ENCODE assay signal across 10 cellular contexts in genomic region chr2:24454258-24454657, GRCh38. TPM values are rescaled to one million over a fixed set of nuclear protein-coding genes. Genes with fewer than 3 reads are reported as not detected.
DNase-seq lines count a peak whose midpoint lies in the region; ATAC-seq and TF ChIP-seq lines count a peak whose summit lies in the region.
"Had no signal": no experiment of that assay in that cellular context is flagged by ENCODE, and none has a peak within 500 bp of the region (broad histone marks: within the 10 kb centered on the region; RNA-seq: fewer than 3 reads in every experiment).

No MANE protein-coding gene starts in this region.

- WGBS in aorta, 2 donors: 7 to 13% methylated on average over 13 of the region's 13 CpGs

- no peaks in the 10 kb centered on the region for H3K27me3 ChIP-seq in left ventricle myocardium inferior (ENCODE audit: low read depth)
- H3K27me3 ChIP-seq in neuron (ENCODE audit: insufficient read depth, low read length): no peaks in the 10 kb centered on the region
- no peaks in the 10 kb centered on the region for H3K27me3 ChIP-seq in aorta (ENCODE audit: control insufficient read depth in 1 of 2, insufficient read depth in 2 of 2, low read length in 1 of 2)

- H3K4me3 ChIP-seq in left ventricle myocardium inferior: peak overlapping the region; percentile 54
- H3K4me3 ChIP-seq in epithelial cell of proximal tubule (ENCODE audit: low read depth, low read length): peak overlapping the region; percentile 42
- H3K4me3 ChIP-seq in neuron (ENCODE audit: low read length): no peak overlapping the region
- peak overlapping the region; percentile 49 to 81 for H3K4me3 ChIP-seq in aorta (ENCODE audit: low read length in 2 of 2)

- intact Hi-C loops in left ventricle myocardium inferior (cut with micrococcal nuclease): no loop called here
- intact Hi-C loops in cardiac septum (cut with DNase I): no loop called here
- intact Hi-C loops in aorta (cut with DNase I): no loop called here

- TF ChIP-seq CTCF in left ventricle myocardium inferior (IDR thresholded peaks at IDR 0.05; ENCODE audit: borderline replicate concordance): no peak
- no peak for TF ChIP-seq CTCF in epithelial cell of proximal tubule (conservative IDR thresholded peaks at IDR 0.05; ENCODE audit: low read depth, low read length)

- H3K27ac ChIP-seq in left ventricle myocardium inferior (replicated peaks): peak overlapping the region; percentile 59
- peak overlapping the region in 1 of 2 donors; percentile 61 for H3K27ac ChIP-seq in aorta (ENCODE audit: low read depth in 1 of 2, low read length in 2 of 2)

- no peak for DNase-seq in left ventricle myocardium inferior
- no peak for DNase-seq in cardiac septum (ENCODE audit: low spot score)
- no peak for DNase-seq in epithelial cell of proximal tubule (ENCODE audit: low read depth)
- DNase-seq in aorta: no peak
- no peak for DNase-seq in SIG-M5 treated with dmso at 0.1 percent for 504 hours (lab: John Stamatoyannopoulos, UW; ENCODE audit: unreplicated experiment)
- DNase-seq: T-helper 9 cell had no signal

- H3K4me1 ChIP-seq in left ventricle myocardium inferior (peaks cover 9% of the 10 kb centered on the region), neuron (ENCODE audit: insufficient read depth, low read length) (peaks cover 11% of the 10 kb centered on the region), aorta (ENCODE audit: control insufficient read depth in 1 of 2, insufficient read depth in 2 of 2, low read length in 2 of 2) (peaks cover 0 to 5% of the 10 kb centered on the region in 2 donors)

- peak overlapping the region; percentile 13 for H2AFZ ChIP-seq in neuron (ENCODE audit: low read depth, low read length)

- no peaks in the 10 kb centered on the region for H3K36me3 ChIP-seq in left ventricle myocardium inferior
- H3K36me3 ChIP-seq in neuron (ENCODE audit: insufficient read depth, low read length): no peaks in the 10 kb centered on the region
- H3K36me3 ChIP-seq in aorta (ENCODE audit: control insufficient read depth in 1 of 2, insufficient read depth in 2 of 2, low read length in 1 of 2): no peaks in the 10 kb centered on the region

- no peak for ATAC-seq in aorta (ENCODE audit: low FRiP score)
- no peak for ATAC-seq in GM19035 (IDR thresholded peaks at IDR 0.05; ENCODE audit: unreplicated experiment)
- ATAC-seq in HG03097 (IDR thresholded peaks at IDR 0.05; ENCODE audit: low FRiP score, unreplicated experiment): no peak
- ATAC-seq: esophagus mucosa had no signal

- peaks cover 8% of the 10 kb centered on the region for H3K9me3 ChIP-seq in left ventricle myocardium inferior (replicated peaks)
- peaks cover 4% of the 10 kb centered on the region for H3K9me3 ChIP-seq in neuron (ENCODE audit: low read length)
- H3K9me3 ChIP-seq in aorta (ENCODE audit: control insufficient read depth, low read length): peaks cover 1% of the 10 kb centered on the region

RNA-seq across cellular contexts. Expression of gene NCOA1, which starts 36.8 kb away (rescaled TPM):
- total RNA-seq in left ventricle myocardium inferior (26.9 TPM), cardiac septum (31.9 TPM), epithelial cell of proximal tubule (3.5 and 11.0 TPM in 2 replicates), aorta (10 to 100 TPM; 41.6 to 68.1 TPM)
- 10 to 100 TPM in 1 of 2 donors, 1 to 10 TPM in 1; 6.5 to 11.8 TPM for polyA plus RNA-seq in aorta
